In the genomic region with DNA sequence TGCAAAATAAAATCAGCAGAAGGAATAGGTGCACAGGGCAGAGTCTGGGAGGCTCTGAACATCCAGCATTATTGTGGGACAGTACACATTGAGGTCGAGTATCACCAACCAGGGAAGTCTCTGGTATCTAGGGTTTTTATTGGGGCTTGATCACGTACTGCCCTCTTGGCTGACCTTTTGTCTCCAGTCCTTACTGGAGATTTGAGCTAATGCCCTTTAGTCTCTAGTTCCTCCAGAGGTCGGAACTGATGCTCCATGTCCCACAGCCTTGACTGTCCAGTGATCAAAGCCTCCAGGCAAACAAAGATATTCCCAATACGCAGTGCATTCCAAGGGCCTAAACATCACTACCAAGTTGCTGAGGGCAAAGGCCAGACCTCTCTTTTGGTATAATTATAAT, we compare ENCODE assay signal across 20 cellular contexts.
"Had no signal": no experiment of that assay in that cellular context is flagged by ENCODE, and none has a peak within 500 bp of the region (broad histone marks: within the 10 kb centered on the region; RNA-seq: fewer than 3 reads in every experiment).

No MANE protein-coding gene starts in this region.

- H3K27me3 ChIP-seq: adrenal gland, sigmoid colon had no signal

- ATAC-seq: activated CD8-positive, alpha-beta T cell treated with anti-CD3 and anti-CD28 coated beads, Interleukin-2, amount 10 ng/mL, durations not matched to agents 7 days and 5 days; activated T-helper 17 cell treated with anti-CD3 and anti-CD28 coated beads, Interleukin-2, amount 50 U/mL, for 72 hours; esophagus mucosa; mucosa of descending colon; natural killer cell; psoas muscle; stimulated activated naive CD8-positive, alpha-beta T cell treated with anti-CD3 and anti-CD28 coated beads, Interleukin-15, Interleukin-2, amounts not matched to agents 100 U/mL and 50 U/mL, for 24 hours; T-cell had no signal

- H3K27me3 Mint-ChIP-seq: activated naive CD4-positive, alpha-beta T cell treated with anti-CD3 and anti-CD28 coated beads, Interleukin-2, amount 10 ng/mL, durations not matched to agents 7 days and 5 days; activated T-helper 17 cell treated with anti-CD3 and anti-CD28 coated beads, Interleukin-2, amount 50 U/mL, for 72 hours; brain; T-cell had no signal

- H3K27ac Mint-ChIP-seq: activated CD8-positive, alpha-beta T cell treated with anti-CD3 and anti-CD28 coated beads, Interleukin-2, amount 10 ng/mL, durations not matched to agents 7 days and 5 days; activated naive CD4-positive, alpha-beta T cell treated with anti-CD3 and anti-CD28 coated beads, Interleukin-2, amount 10 ng/mL, durations not matched to agents 7 days and 5 days; brain; T-cell had no signal

- H3K4me1 Mint-ChIP-seq: activated naive CD4-positive, alpha-beta T cell treated with anti-CD3 and anti-CD28 coated beads, Interleukin-2, amount 10 ng/mL, durations not matched to agents 7 days and 5 days; brain; endodermal cell had no signal

- H3K27ac ChIP-seq: psoas muscle, WERI-Rb-1 had no signal

- H3K4me1 ChIP-seq: adrenal gland, psoas muscle had no signal

- H3K9me3 Mint-ChIP-seq: activated naive CD4-positive, alpha-beta T cell treated with anti-CD3 and anti-CD28 coated beads, Interleukin-2, amount 10 ng/mL, durations not matched to agents 7 days and 5 days; activated T-helper 17 cell treated with anti-CD3 and anti-CD28 coated beads, Interleukin-2, amount 50 U/mL, for 72 hours; brain; endodermal cell; immature natural killer cell; natural killer cell; T-cell had no signal

- H3K9me3 ChIP-seq: adrenal gland, mucosa of descending colon, psoas muscle, sigmoid colon had no signal

- DNase-seq: activated CD4-positive, alpha-beta T cell treated with anti-CD3 and anti-CD28 coated beads for 48 hours; activated CD8-positive, alpha-beta memory T cell treated with anti-CD3 and anti-CD28 coated beads, Interleukin-2, amount 50 U/mL, for 48 hours; activated CD8-positive, alpha-beta T cell treated with anti-CD3 and anti-CD28 coated beads, Interleukin-2, amount 10 ng/mL, durations not matched to agents 7 days and 5 days; activated naive CD4-positive, alpha-beta T cell treated with anti-CD3 and anti-CD28 coated beads, Interleukin-2, amount 10 ng/mL, durations not matched to agents 7 days and 5 days; adrenal gland; endodermal cell; immature natural killer cell; mucosa of descending colon; natural killer cell; occipital lobe; psoas muscle; sigmoid colon; stimulated activated CD4-positive, alpha-beta T cell treated with anti-CD3 and anti-CD28 coated beads, Interleukin-12 subunit alpha, Interleukin-12 subunit beta, amount 100 ng/mL, for 4 hours; stimulated activated naive CD8-positive, alpha-beta T cell treated with anti-CD3 and anti-CD28 coated beads, Interleukin-15, Interleukin-2, amounts not matched to agents 100 U/mL and 50 U/mL, for 24 hours; T-cell; T1000; WERI-Rb-1 had no signal

- H3K4me3 ChIP-seq: adrenal gland, mucosa of descending colon, psoas muscle, sigmoid colon had no signal

- H3K4me3 Mint-ChIP-seq: activated CD8-positive, alpha-beta T cell treated with anti-CD3 and anti-CD28 coated beads, Interleukin-2, amount 10 ng/mL, durations not matched to agents 7 days and 5 days; activated naive CD4-positive, alpha-beta T cell treated with anti-CD3 and anti-CD28 coated beads, Interleukin-2, amount 10 ng/mL, durations not matched to agents 7 days and 5 days; activated T-helper 17 cell treated with anti-CD3 and anti-CD28 coated beads, Interleukin-2, amount 50 U/mL, for 72 hours; brain; endodermal cell; immature natural killer cell; natural killer cell; T-cell had no signal
